28 cellular contexts compared by ENCODE assay signal in genomic region chr11:83502041-83502440, GRCh38.
"Had no signal": no experiment of that assay in that cellular context is flagged by ENCODE, and none has a peak within 500 bp of the region (broad histone marks: within the 10 kb centered on the region; RNA-seq: fewer than 3 reads in every experiment).

No MANE protein-coding gene starts in this region.

- ATAC-seq: activated CD4-positive, CD25-positive, alpha-beta regulatory T cell treated with anti-CD3 and anti-CD28 coated beads, Interleukin-2, amount 50 U/mL, for 24 hours; activated CD8-positive, alpha-beta memory T cell treated with anti-CD3 and anti-CD28 coated beads, Interleukin-2, amount 10 ng/mL, durations not matched to agents 7 days and 5 days; activated CD8-positive, alpha-beta T cell treated with anti-CD3 and anti-CD28 coated beads for 36 hours; activated naive CD8-positive, alpha-beta T cell treated with anti-CD3 and anti-CD28 coated beads, Interleukin-2, amount 50 U/mL, for 24 hours; body of pancreas; gastrocnemius medialis; heart left ventricle; natural killer cell treated with Interleukin-12 subunit alpha and Interleukin-12 subunit beta and Interleukin-15 and Interleukin-18, amount 100 ng/mL, for 72 hours had no signal

- H3K4me1 ChIP-seq: body of pancreas, gastrocnemius medialis, heart left ventricle, prostate gland, right atrium auricular region, spleen, upper lobe of left lung had no signal

- H3K4me3 ChIP-seq: body of pancreas, gastrocnemius medialis, heart left ventricle, ovary, prostate gland, right atrium auricular region, spleen, upper lobe of left lung had no signal

- H3K27ac ChIP-seq: body of pancreas, gastrocnemius medialis, heart left ventricle, ovary, prostate gland, right atrium auricular region, spleen, upper lobe of left lung, VCaP had no signal

- H3K27me3 ChIP-seq: body of pancreas, gastrocnemius medialis, heart left ventricle, ovary, right atrium auricular region, spleen, upper lobe of left lung had no signal

- DNase-seq: activated CD4-positive, alpha-beta T cell treated with anti-CD3 and anti-CD28 coated beads, Interleukin-2, amount 10 ng/mL, durations not matched to agents 7 days and 5 days; activated CD8-positive, alpha-beta memory T cell treated with anti-CD3 and anti-CD28 coated beads, Interleukin-2, amount 10 ng/mL, durations not matched to agents 7 days and 5 days; activated CD8-positive, alpha-beta T cell treated with anti-CD3 and anti-CD28 coated beads for 36 hours; activated gamma-delta T cell; activated naive CD4-positive, alpha-beta T cell treated with anti-CD3 and anti-CD28 coated beads, Interleukin-2, amount 50 U/mL, for 16 hours; activated naive CD8-positive, alpha-beta T cell treated with anti-CD3 and anti-CD28 coated beads, Interleukin-2, amount 50 U/mL, for 24 hours; activated T-cell treated with anti-CD3 and anti-CD28 coated beads for 4 hours; anterior cingulate cortex; body of pancreas; central memory CD4-positive, alpha-beta T cell; dermis blood vessel endothelial cell; effector CD8-positive, alpha-beta T cell; gastrocnemius medialis; heart left ventricle; islet precursor cell; mammary epithelial cell; midbrain; ovary; spleen; stimulated activated CD4-positive, alpha-beta T cell treated with anti-CD3 and anti-CD28 coated beads, Interleukin-4, amount 100 ng/mL, for 24 hours; stimulated activated naive CD4-positive, alpha-beta T cell treated with Interleukin-2 at 50 U/mL for 16 hours; T-helper 2 cell; upper lobe of left lung had no signal

- H3K9me3 ChIP-seq: body of pancreas, gastrocnemius medialis, heart left ventricle, ovary, prostate gland, right atrium auricular region, spleen, upper lobe of left lung had no signal

- H3K36me3 ChIP-seq: gastrocnemius medialis, heart left ventricle, ovary, prostate gland, right atrium auricular region, spleen, upper lobe of left lung had no signal
